ENCODE assay signal across 8 cellular contexts in genomic region chr2:101223814-101224231, GRCh38. TPM values are rescaled to one million over a fixed set of nuclear protein-coding genes. Genes with fewer than 3 reads are reported as not detected.
DNase-seq lines count a peak whose midpoint lies in the region; ATAC-seq and TF ChIP-seq lines count a peak whose summit lies in the region.

No MANE protein-coding gene starts in this region.

- no peaks in the 10 kb centered on the region for H3K9me2 ChIP-seq in MM.1S (replicated peaks; ENCODE audit: insufficient read depth, low read length)

- H3K4me1 ChIP-seq in MM.1S (ENCODE audit: low read length) (peaks cover 13% of the 10 kb centered on the region), Caco-2 (no peaks in the 10 kb centered on the region)

- H3K9me3 Mint-ChIP-seq in Caco-2 (ENCODE audit: unreplicated experiment) = no peaks in the 10 kb centered on the region

- H3K9ac ChIP-seq in MM.1S (ENCODE audit: low read length) = no peak overlapping the region

- H2AFZ ChIP-seq in MM.1S (ENCODE audit: low read length) = no peak overlapping the region

- no peaks in the 10 kb centered on the region for H3K36me3 Mint-ChIP-seq in Caco-2 (ENCODE audit: insufficient read depth, unreplicated experiment)

- no peak overlapping the region for H3K4me3 Mint-ChIP-seq in Caco-2 (ENCODE audit: unreplicated experiment)

- no peak overlapping the region for H3K27ac Mint-ChIP-seq in Caco-2 (ENCODE audit: unreplicated experiment)

- H3K4me3 ChIP-seq in MM.1S (ENCODE audit: low read length) = 0 out of 2 replicates have a peak overlapping the region, but pooled peaks have one; percentile 21
- no peak overlapping the region for H3K4me3 ChIP-seq in Caco-2 (ENCODE audit: low read depth, low read length)

- no peaks in the 10 kb centered on the region for H3K27me3 ChIP-seq in MM.1S (replicated peaks; ENCODE audit: insufficient read depth, low read length)
- no peaks in the 10 kb centered on the region for H3K27me3 ChIP-seq in Caco-2 (replicated peaks; ENCODE audit: control insufficient read depth, insufficient read depth, low read length)

- H3K9me3 ChIP-seq in MM.1S (replicated peaks; ENCODE audit: insufficient read depth, low read length) (no peaks in the 10 kb centered on the region), Caco-2 (no peaks in the 10 kb centered on the region)

- H3K36me3 ChIP-seq in MM.1S (replicated peaks; ENCODE audit: insufficient read depth, low read length) = no peaks in the 10 kb centered on the region
- H3K36me3 ChIP-seq in Caco-2 (ENCODE audit: control insufficient read depth, insufficient read depth, low read length) = no peaks in the 10 kb centered on the region

- H3F3A ChIP-seq in MM.1S (ENCODE audit: insufficient read depth, low read length) = peaks cover 17% of the 10 kb centered on the region

- H3K79me2 ChIP-seq in MM.1S (ENCODE audit: low read length) = no peaks in the 10 kb centered on the region

- H3K27me3 Mint-ChIP-seq in Caco-2 (ENCODE audit: insufficient read depth, unreplicated experiment) = no peaks in the 10 kb centered on the region

- CTCF ChIA-PET in Caco-2 (lab: Charles Lee) = interaction anchor here (0.9 kb wide), 1 partner anchor 16 kb away, joined by 3 read pairs; no protein-coding TSS in a partner anchor

- H3K27ac ChIP-seq in MM.1S (ENCODE audit: low read length) = peak overlapping the region; percentile 68; the same call in 1 of the 2 replicates

- H3K4me2 ChIP-seq in MM.1S (ENCODE audit: low read depth, low read length) = peak overlapping the region; percentile 65

- no peaks in the 10 kb centered on the region for H3K4me1 Mint-ChIP-seq in Caco-2 (ENCODE audit: low read depth, unreplicated experiment)

- ATAC-seq in GM21825 (IDR thresholded peaks at IDR 0.05; ENCODE audit: unreplicated experiment) = peak; percentile 99

- POLR2A ChIA-PET in Caco-2 (lab: Charles Lee) = no interaction called here

- BruUV-seq in Caco-2 (replicated peaks; lab: Mats Ljungman, UMichigan) = no TSS peak

- H4K20me1 ChIP-seq in MM.1S (ENCODE audit: insufficient read depth, low read length) = no peaks in the 10 kb centered on the region

- DNase-seq in GM10266 (ENCODE audit: extremely low spot score) = peak; percentile 19
- peak; percentile 99 for DNase-seq in MM.1S
- peak; percentile 13 to 23 for DNase-seq in activated CD8-positive, alpha-beta memory T cell treated with anti-CD3 and anti-CD28 coated beads for 4 hours (ENCODE audit: low read depth in 2 of 2)
- DNase-seq in stimulated activated CD4-positive, alpha-beta T cell treated with anti-CD3 and anti-CD28 coated beads, Interleukin-12 subunit alpha, Interleukin-12 subunit beta, amount 100 ng/mL, for 24 hours (ENCODE audit: low read depth in 2 of 2) = peak; percentile 4 to 5
- DNase-seq in amygdala (lab: John Stamatoyannopoulos, UW) = no peak
- no peak for DNase-seq in NCI-H526 treated with DMSO at 0.1 percent for 48 hours (lab: John Stamatoyannopoulos, UW)
- no peak for DNase-seq in Caco-2

- intact Hi-C loops in Caco-2 (cut with micrococcal nuclease; ENCODE audit: unreplicated experiment) = no loop called here

- no peak for TF ChIP-seq CTCF in GM10266 (IDR thresholded peaks at IDR 0.05; ENCODE audit: control insufficient read depth, insufficient read depth, low read depth, missing control alignments)
- no peak for TF ChIP-seq CTCF in MM.1S (IDR thresholded peaks at IDR 0.05; ENCODE audit: low read length)
- no peak for TF ChIP-seq CTCF in Caco-2 (IDR thresholded peaks at IDR 0.05; ENCODE audit: insufficient read depth in 1 of 2, low read depth in 1 of 2, low read length in 1 of 2, severe bottlenecking in 1 of 2, unreplicated experiment in 1 of 2)

RNA-seq across cellular contexts. Expression of gene CNOT11, which starts 28.9 kb away (rescaled TPM):
- 110 and 120 TPM in 2 replicates for total RNA-seq in Caco-2 (2022)

Comparison
In these comparisons a context has a peak if more than half of its experiments do, and no peak if none do; other contexts are left out.
1. DNase-seq: peak in GM10266 (single experiment), MM.1S (single experiment), activated CD8-positive, alpha-beta memory T cell treated with anti-CD3 and anti-CD28 coated beads for 4 hours (2 of 2) and stimulated activated CD4-positive, alpha-beta T cell treated with anti-CD3 and anti-CD28 coated beads, Interleukin-12 subunit alpha, Interleukin-12 subunit beta, amount 100 ng/mL, for 24 hours (2 of 2); none in amygdala (0 of 56), NCI-H526 treated with DMSO at 0.1 percent for 48 hours (single experiment) and Caco-2 (0 of 2).